8 cellular contexts compared by ENCODE assay signal in the genomic region with DNA sequence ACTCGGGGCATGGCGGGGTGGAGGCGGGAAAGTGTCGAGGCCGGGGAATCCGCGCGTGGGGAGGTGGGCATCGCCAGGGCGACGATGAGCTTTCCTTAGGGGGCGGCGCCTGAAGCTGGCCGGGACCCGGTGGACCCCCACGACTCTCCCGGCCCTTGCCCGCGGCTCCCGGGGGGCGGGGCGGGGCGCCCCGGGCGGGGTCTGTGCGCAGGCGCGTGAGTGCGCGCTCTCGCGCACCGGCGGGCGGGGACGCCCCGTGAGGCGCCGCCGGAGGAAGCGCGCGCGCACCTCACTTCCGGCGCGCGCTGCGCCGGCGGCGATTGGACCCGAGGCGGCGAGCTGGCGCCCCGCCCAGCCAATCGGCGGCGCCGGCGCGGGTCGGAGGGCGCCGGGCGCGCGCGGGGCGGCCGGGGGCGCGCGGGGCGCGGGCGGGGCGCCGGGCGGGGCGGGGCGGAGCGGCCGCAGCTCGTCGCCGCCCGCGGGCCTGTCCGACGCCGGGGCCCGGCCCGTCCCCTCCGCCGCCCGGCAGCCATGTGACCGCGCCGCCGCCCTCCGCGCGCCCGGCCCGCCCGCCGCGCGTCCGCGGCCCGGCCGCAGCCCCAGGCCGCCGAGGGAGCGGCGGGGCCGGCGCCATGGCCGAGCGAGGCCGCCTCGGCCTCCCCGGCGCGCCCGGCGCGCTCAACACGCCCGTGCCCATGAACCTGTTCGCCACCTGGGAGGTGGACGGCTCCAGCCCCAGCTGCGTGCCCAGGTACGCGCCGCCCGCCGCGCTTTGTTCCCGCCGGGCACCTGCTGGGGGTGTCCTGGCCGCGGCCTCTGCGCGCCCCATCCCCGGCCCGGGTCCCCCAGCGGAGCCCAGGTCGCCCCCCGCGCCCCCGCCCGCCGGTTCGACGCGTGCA. TPM values are rescaled to one million over a fixed set of nuclear protein-coding genes. Genes with fewer than 3 reads are reported as not detected.
A peak's percentile ranks its signal among the peaks of the same experiment; 100 is the strongest.
DNase-seq lines count a peak whose midpoint lies in the region; ATAC-seq and TF ChIP-seq lines count a peak whose summit lies in the region.

A gene (plus strand): TSS at position 462 of the 899 bp plus-strand sequence. CDS start 171 bp downstream, at position 633.

- ATAC-seq in GM21423 (IDR thresholded peaks at IDR 0.05; ENCODE audit: unreplicated experiment) (peak; percentile 65), IMR-90 (ENCODE audit: low read depth) (peak; percentile 88)

- no peak for TF ChIP-seq POLR2A in IMR-90 (IDR thresholded peaks at IDR 0.05; ENCODE audit: low read depth, low read length)

- TF ChIP-seq CTCF in IMR-90 (conservative IDR thresholded peaks at IDR 0.05; ENCODE audit: low read depth, low read length) (no peak), fibroblast of the aortic adventitia (IDR thresholded peaks at IDR 0.05; ENCODE audit: insufficient read depth, low read length) (no peak), nephron (IDR thresholded peaks at IDR 0.05; ENCODE audit: unreplicated experiment in 3 of 3) (no peak)

- no TSS peak for BruUV-seq in IMR-90 (replicated peaks; lab: Mats Ljungman, UMichigan)

- WGBS in IMR-90 (ENCODE audit: extremely low coverage in 2 of 2, insufficient read length in 1 of 2), 2 experiments = 0% methylated on average over 85 of the region's 160 CpGs; no CpG with 5 or more reads in 1 of the 2 experiments

- H3K36me3 ChIP-seq in IMR-90 (ENCODE audit: control insufficient read depth, insufficient read depth, low read length) = no peaks in the 10 kb centered on the region

- H3K4me2 ChIP-seq in IMR-90 (ENCODE audit: low read depth, low read length) = peak within 1 kb of the TSS; percentile 99

- no peaks in the 10 kb centered on the region for H3K27me3 Mint-ChIP-seq in nephron (ENCODE audit: low read depth)

- peaks cover 1% of the 10 kb centered on the region for H3K36me3 Mint-ChIP-seq in nephron (ENCODE audit: low read depth)

- H3K4ac ChIP-seq in IMR-90 (ENCODE audit: low read depth, low read length) = peak within 1 kb of the TSS; percentile 83

- peak within 1 kb of the TSS; percentile 91 to 95 for H4K8ac ChIP-seq in IMR-90 (ENCODE audit: low read depth in 2 of 2, low read length in 2 of 2)

- H3K79me1 ChIP-seq in IMR-90 (ENCODE audit: low read depth in 1 of 2, low read length in 2 of 2) = peaks cover 6 to 42% of the 10 kb centered on the region in 2 experiments

- H2BK20ac ChIP-seq in IMR-90 (ENCODE audit: low read depth, low read length) = no peak within 1 kb of the TSS

- no peak for TF ChIP-seq RAD21 in IMR-90 (IDR thresholded peaks at IDR 0.05; ENCODE audit: low read length)

- H3K27ac Mint-ChIP-seq in nephron = peak within 1 kb of the TSS; percentile 95 to 98 (median 96)

- H3K9me1 ChIP-seq in IMR-90 (ENCODE audit: insufficient read depth, low read length) = peaks cover 9% of the 10 kb centered on the region

- H2BK15ac ChIP-seq in IMR-90 (ENCODE audit: low read depth, low read length) = no peak within 1 kb of the TSS

- peak within 1 kb of the TSS; percentile 90 to 99 (median 91) for H3K4me3 Mint-ChIP-seq in nephron

- H2AK9ac ChIP-seq in IMR-90 (replicated peaks; ENCODE audit: low read depth, low read length, poor library complexity) = peak within 1 kb of the TSS; percentile 96

- CTCF ChIA-PET in IMR-90 (lab: Yijun Ruan, JAX) = interaction anchor here (0.6 kb wide), 1 partner anchor 19 kb away, joined by 3 read pairs; no protein-coding TSS in a partner anchor

- H3K27me3 ChIP-seq in IMR-90 (ENCODE audit: control insufficient read depth, insufficient read depth, low read length) = no peaks in the 10 kb centered on the region

- H4K5ac ChIP-seq in IMR-90 (ENCODE audit: low read depth, low read length) = peak within 1 kb of the TSS; percentile 97

- peak within 1 kb of the TSS; percentile 71; the same call in 1 of the 2 replicates for H3K18ac ChIP-seq in IMR-90 (ENCODE audit: low read depth, low read length)

- 0 out of 2 replicates have a peak within 1 kb of the TSS, but pooled peaks have one; percentile 2 for H2BK120ac ChIP-seq in IMR-90 (ENCODE audit: low read depth, low read length)

- peaks cover 30% of the 10 kb centered on the region for H4K20me1 ChIP-seq in IMR-90 (ENCODE audit: insufficient read depth, low read length)

- intact Hi-C loops in IMR-90 (cut with micrococcal nuclease) = no loop called here

- DNase-seq in DMS 273 (lab: John Stamatoyannopoulos, UW; ENCODE audit: unreplicated experiment) (peak; percentile 97), IMR-90 (peak; percentile 85), RPMI8226 (peak; percentile 92), fibroblast of the aortic adventitia (ENCODE audit: low read depth) (peak; percentile 77), stromal cell of bone marrow (ENCODE audit: low read depth) (peak; percentile 77)
- peak; percentile 71 for DNase-seq in activated effector memory CD4-positive, alpha-beta T cell treated with Interleukin-2 at 50 U/mL for 16 hours

- H2AK5ac ChIP-seq in IMR-90 (ENCODE audit: low read depth, low read length) = peak within 1 kb of the TSS; percentile 36

- peak within 1 kb of the TSS; percentile 97 for H2AFZ ChIP-seq in IMR-90 (replicated peaks; ENCODE audit: low read length, poor library complexity)

- POLR2A ChIA-PET in IMR-90 (lab: Charles Lee; ENCODE audit: unreplicated experiment) = interaction anchor here (0.6 to 1.2 kb wide), 2 partner anchors 13 to 329 kb away, joined by 7 to 15 read pairs; a partner anchor contains a TSS

- H3K9me3 Mint-ChIP-seq in nephron = no peaks in the 10 kb centered on the region

- peak within 1 kb of the TSS; percentile 17 for H4K91ac ChIP-seq in IMR-90 (ENCODE audit: insufficient read depth, low read depth, low read length)

- peaks cover 26% of the 10 kb centered on the region for H3K4me1 ChIP-seq in IMR-90 (ENCODE audit: control insufficient read depth, insufficient read depth, low read length)

- H3K9me3 ChIP-seq in IMR-90 (ENCODE audit: control insufficient read depth, insufficient read depth, low read length) = no peaks in the 10 kb centered on the region

- peak within 1 kb of the TSS; percentile 72 for H2BK5ac ChIP-seq in IMR-90 (ENCODE audit: low read depth, low read length, poor library complexity, severe bottlenecking)

- dilution Hi-C loops in IMR-90 (cut with HindIII; ENCODE audit: low sequenced_read_pairs, unreplicated experiment) = no loop called here

- H3K23ac ChIP-seq in IMR-90 (ENCODE audit: low read depth, low read length) = peak within 1 kb of the TSS; percentile 41

- H3K4me3 ChIP-seq in IMR-90 (ENCODE audit: insufficient read depth, low read depth, low read length) (peak within 1 kb of the TSS; percentile 100), fibroblast of the aortic adventitia (ENCODE audit: low read depth, low read length) (peak within 1 kb of the TSS; percentile 82)

- peak within 1 kb of the TSS; percentile 89 for H3K9ac ChIP-seq in IMR-90 (ENCODE audit: low read depth, low read length)

- H3K14ac ChIP-seq in IMR-90 (replicated peaks; ENCODE audit: low read depth, low read length) = peak within 1 kb of the TSS; percentile 83

- in situ Hi-C loops in IMR-90 (cut with MboI; ENCODE audit: low sequenced_read_pairs) = no loop called here

- 0 out of 2 replicates have a peak within 1 kb of the TSS, but pooled peaks have one; percentile 41 for H3K56ac ChIP-seq in IMR-90 (ENCODE audit: extremely low read depth, insufficient read depth, low read length)

- peaks cover 25% of the 10 kb centered on the region for H3K4me1 Mint-ChIP-seq in nephron

- H3K27ac ChIP-seq in IMR-90 (ENCODE audit: insufficient read depth, low read length) = peak within 1 kb of the TSS; percentile 81

TF ChIP-seq in IMR-90, 13 proteins besides CTCF, POLR2A, EP300 and RAD21:
- TF ChIP-seq MXI1 (IDR thresholded peaks at IDR 0.05; ENCODE audit: borderline replicate concordance, low read depth, low read length) (peak; percentile 41; the same call in 1 of the 2 replicates), SMC3 (IDR thresholded peaks at IDR 0.05; ENCODE audit: low read depth, low read length) (no peak), MAZ (IDR thresholded peaks at IDR 0.05; ENCODE audit: borderline replicate concordance, low read depth, low read length) (peak; percentile 79; the same call in 1 of the 2 replicates), BHLHE40 (IDR thresholded peaks at IDR 0.05; ENCODE audit: low read depth, low read length) (no peak)
- TF ChIP-seq, protein P1, sequence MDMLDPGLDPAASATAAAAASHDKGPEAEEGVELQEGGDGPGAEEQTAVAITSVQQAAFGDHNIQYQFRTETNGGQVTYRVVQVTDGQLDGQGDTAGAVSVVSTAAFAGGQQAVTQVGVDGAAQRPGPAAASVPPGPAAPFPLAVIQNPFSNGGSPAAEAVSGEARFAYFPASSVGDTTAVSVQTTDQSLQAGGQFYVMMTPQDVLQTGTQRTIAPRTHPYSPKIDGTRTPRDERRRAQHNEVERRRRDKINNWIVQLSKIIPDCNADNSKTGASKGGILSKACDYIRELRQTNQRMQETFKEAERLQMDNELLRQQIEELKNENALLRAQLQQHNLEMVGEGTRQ (IDR thresholded peaks at IDR 0.05; ENCODE audit: low read depth, low read length) = 0 out of 2 replicates have a peak, but pooled peaks have one; percentile 13

RNA-seq across cellular contexts. Expression of the gene that starts here (rescaled TPM):
- 15.3 and 15.6 TPM in 2 replicates for total RNA-seq in IMR-90 (2012; rRNA removed)
- 32.2 and 35.1 TPM in 2 replicates for polyA plus RNA-seq in IMR-90 (2012; rRNA removed)
- polyA plus RNA-seq in IMR-90 (2012; cell fraction: cytosol; rRNA removed) = 21.8 and 38.1 TPM in 2 replicates
- polyA plus RNA-seq in IMR-90 (2012; cell fraction: nucleus; rRNA removed; ENCODE audit: low replicate concordance) = 145 and 229 TPM in 2 replicates
- 41.5 and 48.6 TPM in 2 replicates for total RNA-seq in fibroblast of the aortic adventitia (ENCODE audit: low replicate concordance)

Comparison
In these comparisons a context has a peak if more than half of its experiments do, and no peak if none do; other contexts are left out.
1. Peak in every context shown above with its lines: DNase-seq, ATAC-seq, H3K4me3 ChIP-seq and H3K27ac ChIP-seq.